ENCODE assay signal across 8 cellular contexts in genomic region chr6:75244063-75244575, GRCh38. TPM values are rescaled to one million over a fixed set of nuclear protein-coding genes. Genes with fewer than 3 reads are reported as not detected.
A peak's percentile ranks its signal among the peaks of the same experiment; 100 is the strongest.
DNase-seq lines count a peak whose midpoint lies in the region; ATAC-seq and TF ChIP-seq lines count a peak whose summit lies in the region.

No MANE protein-coding gene starts in this region.

- peak overlapping the region; percentile 74 to 96 (median 92) for H3K27ac ChIP-seq in spleen

- peaks cover 11 to 48% (median 36%) of the 10 kb centered on the region in 6 donors for H3K4me1 ChIP-seq in spleen

- TF ChIP-seq CTCF in spleen (IDR thresholded peaks at IDR 0.05 in 8 of 11, conservative IDR thresholded peaks at IDR 0.05 in 3 of 11): no peak

- H3K27ac Mint-ChIP-seq in activated T-cell treated with anti-CD3 and anti-CD28 coated beads, Interleukin-2, amount 50 U/mL, for 72 hours: peak overlapping the region; percentile 99

- H3K27me3 Mint-ChIP-seq in activated T-cell treated with anti-CD3 and anti-CD28 coated beads, Interleukin-2, amount 50 U/mL, for 72 hours (ENCODE audit: low read depth): peaks cover 24% of the 10 kb centered on the region

- WGBS in spleen, 5 donors: 15 to 29% (median 25%) methylated on average over 15 of the region's 15 CpGs

- H3K36me3 Mint-ChIP-seq in activated T-cell treated with anti-CD3 and anti-CD28 coated beads, Interleukin-2, amount 50 U/mL, for 72 hours (ENCODE audit: insufficient read depth in 2 of 2): peaks cover 5 to 20% of the 10 kb centered on the region in 2 donors

- intact Hi-C loops in spleen (cut with DNase I; ENCODE audit: low total_unique reads): no loop called here

- peaks cover 0 to 27% (median 18%) of the 10 kb centered on the region in 6 donors for H3K36me3 ChIP-seq in spleen

- peak overlapping the region; percentile 93 to 96 for H3K4me3 Mint-ChIP-seq in activated T-cell treated with anti-CD3 and anti-CD28 coated beads, Interleukin-2, amount 50 U/mL, for 72 hours

- H3K27me3 ChIP-seq in spleen (replicated peaks in 1 of 7): no peaks in the 10 kb centered on the region

- no peaks in the 10 kb centered on the region for H3K9me3 Mint-ChIP-seq in activated T-cell treated with anti-CD3 and anti-CD28 coated beads, Interleukin-2, amount 50 U/mL, for 72 hours

- peak; percentile 28 for DNase-seq in NCI-H82 (lab: John Stamatoyannopoulos, UW)
- no peak for DNase-seq in NCI-H82 treated with DMSO at 0.1 percent for 48 hours (lab: John Stamatoyannopoulos, UW; ENCODE audit: unreplicated experiment)
- peak in 1 of 2 donors; percentile 15 for DNase-seq in activated T-cell treated with anti-CD3 and anti-CD28 coated beads, Interleukin-2, amount 50 U/mL, for 72 hours
- peak; percentile 2 for DNase-seq in hepatic stellate cell (ENCODE audit: low spot score)
- no peak for DNase-seq in spleen
- DNase-seq in iPS-NIHi11 (ENCODE audit: low spot score): no peak
- no peak for DNase-seq in NCI-H774 (lab: John Stamatoyannopoulos, UW)

- ATAC-seq in HG03103 (IDR thresholded peaks at IDR 0.05; ENCODE audit: low read depth, unreplicated experiment): peak; percentile 6
- no peak for ATAC-seq in activated T-cell treated with anti-CD3 and anti-CD28 coated beads, Interleukin-2, amount 50 U/mL, for 72 hours (replicated peaks in 1 of 2)

- no peak for TF ChIP-seq POLR2A in spleen (IDR thresholded peaks at IDR 0.05)

- no peaks in the 10 kb centered on the region for H3K9me3 ChIP-seq in spleen

- H3K4me3 ChIP-seq in spleen: peak overlapping the region; percentile 57 to 82 (median 70)

- H3K4me1 Mint-ChIP-seq in activated T-cell treated with anti-CD3 and anti-CD28 coated beads, Interleukin-2, amount 50 U/mL, for 72 hours (ENCODE audit: low read depth): peaks cover 36% of the 10 kb centered on the region

RNA-seq across cellular contexts. Expression of gene COX7A2, which starts 0.5 kb away (rescaled TPM):
- 100 to 1,000 TPM; 311 to 325 TPM for total RNA-seq in activated T-cell treated with anti-CD3 and anti-CD28 coated beads, Interleukin-2, amount 50 U/mL, for 72 hours
- 100 to 1,000 TPM; 158 to 387 (median 185) TPM for total RNA-seq in spleen
- polyA plus RNA-seq in spleen: 100 to 1,000 TPM; 199 to 535 (median 248) TPM

RNA-seq across cellular contexts. Expression of gene COL12A1, which starts 38.3 kb away (rescaled TPM):
- total RNA-seq in activated T-cell treated with anti-CD3 and anti-CD28 coated beads, Interleukin-2, amount 50 U/mL, for 72 hours: not detected
- 10 to 100 TPM; 20.4 to 32.6 (median 23.7) TPM for total RNA-seq in spleen
- 1 to 10 TPM; 2.5 to 7.1 (median 4.6) TPM for polyA plus RNA-seq in spleen

RNA-seq across cellular contexts. Expression of gene TMEM30A, which starts 40.5 kb away (rescaled TPM):
- 10 to 100 TPM; 56.2 to 63.9 TPM for total RNA-seq in activated T-cell treated with anti-CD3 and anti-CD28 coated beads, Interleukin-2, amount 50 U/mL, for 72 hours
- total RNA-seq in spleen: 100 to 1,000 TPM in 2 of 7 donors, 10 to 100 TPM in 5; 84.2 to 111 (median 93.1) TPM
- polyA plus RNA-seq in spleen: 10 to 100 TPM; 19.9 to 22.8 (median 21.9) TPM

Comparison
In these comparisons a context has a peak if more than half of its experiments do, and no peak if none do; other contexts are left out.
1. DNase-seq: peak in NCI-H82 (single experiment) and hepatic stellate cell (single experiment); none in NCI-H82 treated with DMSO at 0.1 percent for 48 hours (single experiment), spleen (single experiment), iPS-NIHi11 (single experiment) and NCI-H774 (single experiment).
2. RNA of gene COL12A1, which starts 38.3 kb away (total RNA-seq): 20.4 to 32.6 TPM in spleen; not detected in activated T-cell treated with anti-CD3 and anti-CD28 coated beads, Interleukin-2, amount 50 U/mL, for 72 hours; every median in the first group is over 10 times any median in the second.